Comparison of ENCODE assay signal across 9 cellular contexts in genomic region chr22:36252754-36253522, GRCh38. TPM values are rescaled to one million over a fixed set of nuclear protein-coding genes. Genes with fewer than 3 reads are reported as not detected.
DNase-seq lines count a peak whose midpoint lies in the region; ATAC-seq, FAIRE-seq and TF ChIP-seq lines count a peak whose summit lies in the region.
"Had no signal": no experiment of that assay in that cellular context is flagged by ENCODE, and none has a peak within 500 bp of the region (broad histone marks: within the 10 kb centered on the region; RNA-seq: fewer than 3 reads in every experiment).

TSS of gene APOL1 (plus strand) at chr22:36253133. CDS start at chr22:36254956, 1,823 bp downstream.

- TF ChIP-seq RAD21 in K562 (CRISPR knock-in tag; conservative IDR thresholded peaks at IDR 0.05 in 1 of 2, IDR thresholded peaks at IDR 0.05 in 1 of 2) = no peak

- peak; percentile 45 to 73 for TF ChIP-seq POLR2A in Peyer's patch (IDR thresholded peaks at IDR 0.05)
- peak; percentile 54 for TF ChIP-seq POLR2A in K562 (conservative IDR thresholded peaks at IDR 0.05)

- H4K20me1 ChIP-seq in K562 (replicated peaks; ENCODE audit: control insufficient read depth, insufficient read depth, low read length) = no peaks in the 10 kb centered on the region

- in situ Hi-C loops in K562 (cut with MboI) = no loop called here

- peak within 1 kb of the TSS; percentile 69 for H3K4me2 ChIP-seq in K562 (ENCODE audit: insufficient read depth, low read length)

- H3K9ac ChIP-seq in K562 (ENCODE audit: insufficient read depth in 1 of 2, low read depth in 2 of 2, low read length in 2 of 2) = peak within 1 kb of the TSS; percentile 46 to 86

- DNase-seq in AG10803 (ENCODE audit: low read depth) (peak; percentile 55), Peyer's patch (peak; percentile 64 to 79 (median 73)), K562 (ENCODE audit: extremely low read depth in 1 of 4, low spot score in 3 of 4) (peak; percentile 23 to 75 (median 44)), WERI-Rb-1 (no peak), cerebellar cortex (ENCODE audit: low spot score) (no peak)
- peak; percentile 53 for DNase-seq in stimulated activated naive CD4-positive, alpha-beta T cell treated with Interleukin-2 at 50 U/mL for 16 hours (lab: John Stamatoyannopoulos, UW)

- H3K4me1 ChIP-seq in Peyer's patch = peaks cover 0 to 33% (median 9%) of the 10 kb centered on the region in 4 donors
- H3K4me1 ChIP-seq in K562 (replicated peaks in 1 of 2; ENCODE audit: control insufficient read depth in 2 of 2, insufficient read depth in 2 of 2, low read length in 2 of 2) = peaks cover 22 to 31% of the 10 kb centered on the region in 2 experiments

- H3K27me3 ChIP-seq in Peyer's patch = no peaks in the 10 kb centered on the region
- no peaks in the 10 kb centered on the region for H3K27me3 ChIP-seq in K562 (ENCODE audit: control insufficient read depth in 2 of 2, insufficient read depth in 2 of 2, low read length in 2 of 2)
- no peaks in the 10 kb centered on the region for H3K27me3 ChIP-seq in layer of hippocampus (ENCODE audit: control insufficient read depth, insufficient read depth, low read length)
- H3K27me3 ChIP-seq in WERI-Rb-1 (ENCODE audit: insufficient read depth, low read depth, severe bottlenecking) = no peaks in the 10 kb centered on the region

- FAIRE-seq in K562 (lab: Jason Lieb, UNC) = peak; percentile 95

- peaks cover 25% of the 10 kb centered on the region for H3K79me2 ChIP-seq in K562 (ENCODE audit: control insufficient read depth, insufficient read depth, low read length)

- H3K9me3 ChIP-seq in Peyer's patch (no peaks in the 10 kb centered on the region), K562 (replicated peaks; ENCODE audit: control insufficient read depth, insufficient read depth, low read depth, low read length) (peaks cover 3% of the 10 kb centered on the region; the same call in 1 of the 2 replicates), WERI-Rb-1 (ENCODE audit: severe bottlenecking) (peaks cover 2% of the 10 kb centered on the region)

- 22% methylated on average over 10 of the region's 10 CpGs for WGBS in K562 (ENCODE audit: insufficient coverage, low coverage, missing lambda C conversion rate)

- H3K36me3 ChIP-seq in Peyer's patch = no peaks in the 10 kb centered on the region
- peaks cover 8% of the 10 kb centered on the region; the same call in 1 of the 3 replicates for H3K36me3 ChIP-seq in K562 (ENCODE audit: control insufficient read depth, insufficient read depth, low read length)
- no peaks in the 10 kb centered on the region for H3K36me3 ChIP-seq in WERI-Rb-1

- TSS peak; percentile 66 for BruUV-seq in K562 (replicated peaks; lab: Mats Ljungman, UMichigan)

- peak within 1 kb of the TSS; percentile 75 for H2AFZ ChIP-seq in K562 (ENCODE audit: low read depth, low read length)

- POLR2A ChIA-PET in K562 (lab: Yijun Ruan, JAX) = interaction anchor here (0.9 to 3.5 kb wide), 4 partner anchors 14 to 35 kb away, joined by 3 to 15 read pairs (median 4); partner anchors contain the start of gene APOL2

- intact Hi-C loops in K562 (cut with micrococcal nuclease) = no loop called here

- CTCF ChIA-PET in K562 (lab: Yijun Ruan, JAX; ENCODE audit: low intra/inter-chr PET ratio) = no interaction called here

- ATAC-seq in GM19438 (IDR thresholded peaks at IDR 0.05; ENCODE audit: low read depth, unreplicated experiment) (peak; percentile 63), K562 (peak; percentile 79)
- ATAC-seq: HCT116 had no signal

- H3K4me3 ChIP-seq in AG10803 (ENCODE audit: low read length) (peak within 1 kb of the TSS; percentile 54), Peyer's patch (peak within 1 kb of the TSS; percentile 42 to 63 (median 52)), K562 (peak within 1 kb of the TSS; percentile 36), WERI-Rb-1 (ENCODE audit: low read depth, low read length) (no peak within 1 kb of the TSS)

- no peak; the same call in 1 of the 2 replicates for TF ChIP-seq EP300 in K562 (IDR thresholded peaks at IDR 0.05; ENCODE audit: low read length)

- TF ChIP-seq CTCF in AG10803 (conservative IDR thresholded peaks at IDR 0.05; ENCODE audit: low read length) (no peak), Peyer's patch (IDR thresholded peaks at IDR 0.05) (no peak), K562 (IDR thresholded peaks at IDR 0.05 in 2 of 3, conservative IDR thresholded peaks at IDR 0.05 in 1 of 3; ENCODE audit: insufficient read depth in 2 of 3, low read depth in 1 of 3, low read length in 3 of 3) (no peak), WERI-Rb-1 (IDR thresholded peaks at IDR 0.05; ENCODE audit: low read depth, low read length) (no peak)

- peak within 1 kb of the TSS; percentile 76 to 87 (median 82) for H3K27ac ChIP-seq in Peyer's patch
- peak within 1 kb of the TSS; percentile 61 for H3K27ac ChIP-seq in K562 (ENCODE audit: extremely low read depth, low read depth, low read length)
- peak within 1 kb of the TSS; percentile 42 for H3K27ac ChIP-seq in layer of hippocampus (ENCODE audit: low read depth, low read length)
- no peak within 1 kb of the TSS for H3K27ac ChIP-seq in WERI-Rb-1

- H3K9me1 ChIP-seq in K562 (ENCODE audit: control insufficient read depth, insufficient read depth, low read length) = no peaks in the 10 kb centered on the region

TF ChIP-seq in K562, 482 proteins besides CTCF, POLR2A, EP300 and RAD21 (continues in another document):
- TF ChIP-seq TAL1 (IDR thresholded peaks at IDR 0.05) = no peak
- TF ChIP-seq CREB5 (CRISPR knock-in tag; IDR thresholded peaks at IDR 0.05) = no peak
- no peak for TF ChIP-seq KLF1 (tag; IDR thresholded peaks at IDR 0.05)
- TF ChIP-seq LCOR (CRISPR knock-in tag; IDR thresholded peaks at IDR 0.05) = no peak
- peak; percentile 51 for TF ChIP-seq DPF2 (IDR thresholded peaks at IDR 0.05)
- no peak for TF ChIP-seq BMI1 (IDR thresholded peaks at IDR 0.05; ENCODE audit: low read length)

RNA-seq across cellular contexts. Expression of gene APOL1, which starts in this region (rescaled TPM):
- total RNA-seq in Peyer's patch (10 to 100 TPM; 12.2 to 23.9 (median 19.8) TPM), K562 (2014; rRNA removed) (5.8 TPM in 2 replicates), K562 (2014; rRNA removed; fragmentation: Illumina TruSeq; extraction: Trizol) (3.5 and 4.1 TPM in 2 replicates), K562 (2015; rRNA removed; fragmentation: Illumina TruSeq; extraction: Trizol) (7.0 and 7.3 TPM in 2 replicates), K562 (2021) (8.1 and 9.0 TPM in 2 replicates)
- total RNA-seq in K562 (2011; cell fraction: chromatin; rRNA removed; ENCODE audit: low replicate concordance) = 16.6 and 19.1 TPM in 2 replicates
- 16.3 and 21.5 TPM in 2 replicates for total RNA-seq in K562 (2011; cell fraction: nucleolus; rRNA removed)
- 19.4 and 21.1 TPM in 2 replicates for total RNA-seq in K562 (2011; cell fraction: nucleoplasm; rRNA removed)
- polyA plus RNA-seq in K562 (2011; rRNA removed) (4.7 and 5.6 TPM in 2 replicates), K562 (2014; fragmentation: Illumina TruSeq; extraction: Trizol) (9.5 and 9.7 TPM in 2 replicates), K562 (2014; fragmentation: Nextera tagmentation; extraction: Ambion mirVana) (1 to 10 TPM; 2.5 to 4.2 TPM), K562 (2014; rRNA removed) (5.3 and 6.9 TPM in 2 replicates)
- polyA plus RNA-seq in K562 (2011; cell fraction: cytosol; rRNA removed) = 2.8 and 4.2 TPM in 2 replicates
- polyA plus RNA-seq in K562 (2011; cell fraction: nucleus; rRNA removed) = 7.4 and 14.5 TPM in 2 replicates
- 21.2 and 33.8 TPM in 2 replicates for polyA plus RNA-seq in K562 (2012)
- polyA minus RNA-seq in K562 (2011; rRNA and poly(A)+ RNA removed) = 4.9 and 5.3 TPM in 2 replicates
- polyA minus RNA-seq in K562 (2011; cell fraction: cytosol; rRNA and poly(A)+ RNA removed) = 1.2 and 5.9 TPM in 2 replicates
- 2.6 and 3.2 TPM in 2 replicates for polyA minus RNA-seq in K562 (2011; cell fraction: nucleus; rRNA and poly(A)+ RNA removed)

Comparison
In these comparisons a context has a peak if more than half of its experiments do, and no peak if none do; other contexts are left out.
1. DNase-seq: peak in AG10803 (single experiment), Peyer's patch (3 of 3), K562 (4 of 4) and stimulated activated naive CD4-positive, alpha-beta T cell treated with Interleukin-2 at 50 U/mL for 16 hours (single experiment); none in WERI-Rb-1 (single experiment) and cerebellar cortex (single experiment).